ENCODE assay signal across 10 cellular contexts in genomic region chrX:20363003-20363674, GRCh38.
DNase-seq lines count a peak whose midpoint lies in the region; ATAC-seq and TF ChIP-seq lines count a peak whose summit lies in the region.
"Had no signal": no experiment of that assay in that cellular context is flagged by ENCODE, and none has a peak within 500 bp of the region (broad histone marks: within the 10 kb centered on the region; RNA-seq: fewer than 3 reads in every experiment).

No MANE protein-coding gene starts in this region.

- H3K27ac ChIP-seq in coronary artery (peak overlapping the region; percentile 6 to 45), lung (ENCODE audit: low read depth in 1 of 2, low read length in 1 of 2) (peak overlapping the region; percentile 66 to 85), suprapubic skin (peak overlapping the region; percentile 29)

- H3K36me3 Mint-ChIP-seq in activated CD4-positive, alpha-beta T cell treated with anti-CD3 and anti-CD28 coated beads, Interleukin-2, amount 10 ng/mL, durations not matched to agents 7 days and 5 days (ENCODE audit: low read depth) = no peaks in the 10 kb centered on the region
- H3K36me3 Mint-ChIP-seq in activated CD4-positive, alpha-beta memory T cell treated with anti-CD3 and anti-CD28 coated beads for 36 hours = no peaks in the 10 kb centered on the region
- H3K36me3 Mint-ChIP-seq: activated naive CD8-positive, alpha-beta T cell treated with anti-CD3 and anti-CD28 coated beads, Interleukin-2, amount 10 ng/mL, durations not matched to agents 7 days and 5 days had no signal

- no peak overlapping the region for H3K27ac Mint-ChIP-seq in activated CD4-positive, alpha-beta T cell treated with anti-CD3 and anti-CD28 coated beads, Interleukin-2, amount 10 ng/mL, durations not matched to agents 7 days and 5 days
- H3K27ac Mint-ChIP-seq in activated CD4-positive, alpha-beta memory T cell treated with anti-CD3 and anti-CD28 coated beads for 36 hours = no peak overlapping the region
- H3K27ac Mint-ChIP-seq: activated naive CD8-positive, alpha-beta T cell treated with anti-CD3 and anti-CD28 coated beads, Interleukin-2, amount 10 ng/mL, durations not matched to agents 7 days and 5 days had no signal

- no peak for TF ChIP-seq POLR2A in suprapubic skin (IDR thresholded peaks at IDR 0.05)

- POLR2A ChIA-PET in activated CD4-positive, alpha-beta T cell treated with anti-CD3 and anti-CD28 coated beads, Interleukin-2, amount 10 ng/mL, durations not matched to agents 7 days and 5 days (lab: Charles Lee) = interaction anchor here (0.6 kb wide), 1 partner anchor 48 kb away, joined by 3 read pairs; no protein-coding TSS in a partner anchor
- POLR2A ChIA-PET in activated CD4-positive, alpha-beta memory T cell treated with anti-CD3 and anti-CD28 coated beads for 36 hours (lab: Charles Lee) = no interaction called here

- CTCF ChIA-PET in activated CD4-positive, alpha-beta T cell treated with anti-CD3 and anti-CD28 coated beads, Interleukin-2, amount 10 ng/mL, durations not matched to agents 7 days and 5 days (lab: Charles Lee) = interaction anchor here (0.9 kb wide), 1 partner anchor 14 kb away, joined by 3 read pairs; no protein-coding TSS in a partner anchor
- CTCF ChIA-PET in activated CD4-positive, alpha-beta memory T cell treated with anti-CD3 and anti-CD28 coated beads for 36 hours (lab: Charles Lee) = no interaction called here

- H3K4me1 ChIP-seq in lung (ENCODE audit: control insufficient read depth in 2 of 2, insufficient read depth in 2 of 2, low read length in 2 of 2) = peaks cover 0 to 3% of the 10 kb centered on the region in 2 donors
- H3K4me1 ChIP-seq in suprapubic skin = peaks cover 4% of the 10 kb centered on the region

- no peak overlapping the region for H3K4me3 ChIP-seq in coronary artery
- H3K4me3 ChIP-seq in lung = no peak overlapping the region
- no peak overlapping the region for H3K4me3 ChIP-seq in suprapubic skin
- H3K4me3 ChIP-seq: tibial nerve had no signal

- no peaks in the 10 kb centered on the region for H3K9me3 Mint-ChIP-seq in activated CD4-positive, alpha-beta T cell treated with anti-CD3 and anti-CD28 coated beads, Interleukin-2, amount 10 ng/mL, durations not matched to agents 7 days and 5 days
- H3K9me3 Mint-ChIP-seq in activated CD4-positive, alpha-beta memory T cell treated with anti-CD3 and anti-CD28 coated beads for 36 hours = no peaks in the 10 kb centered on the region
- H3K9me3 Mint-ChIP-seq: activated naive CD8-positive, alpha-beta T cell treated with anti-CD3 and anti-CD28 coated beads, Interleukin-2, amount 10 ng/mL, durations not matched to agents 7 days and 5 days had no signal

- WGBS in lung, 2 donors = 37 to 44% methylated on average over 14 of the region's 14 CpGs
- WGBS in suprapubic skin = 54% methylated on average over 14 of the region's 14 CpGs

- DNase-seq in NCI-H2107 treated with DMSO at 0.1 percent for 48 hours (lab: John Stamatoyannopoulos, UW; ENCODE audit: unreplicated experiment) (peak; percentile 45), NCI-H2107 (lab: John Stamatoyannopoulos, UW) (no peak), coronary artery (ENCODE audit: low spot score) (no peak), lung (ENCODE audit: low spot score) (no peak), suprapubic skin (ENCODE audit: low spot score in 2 of 2) (no peak), dermis blood vessel endothelial cell (no peak)
- no peak for DNase-seq in activated CD4-positive, alpha-beta T cell treated with anti-CD3 and anti-CD28 coated beads, Interleukin-2, amount 10 ng/mL, durations not matched to agents 7 days and 5 days
- no peak for DNase-seq in activated CD4-positive, alpha-beta memory T cell treated with anti-CD3 and anti-CD28 coated beads for 36 hours
- DNase-seq: activated naive CD8-positive, alpha-beta T cell treated with anti-CD3 and anti-CD28 coated beads, Interleukin-2, amount 10 ng/mL, durations not matched to agents 7 days and 5 days had no signal

- TF ChIP-seq CTCF in coronary artery (IDR thresholded peaks at IDR 0.05) (no peak), lung (IDR thresholded peaks at IDR 0.05; ENCODE audit: control extremely low read depth, extremely low read depth) (no peak), suprapubic skin (IDR thresholded peaks at IDR 0.05) (no peak)

- peak; percentile 56 for ATAC-seq in lung (ENCODE audit: insufficient read depth, low FRiP score)

- H3K9me3 ChIP-seq in lung (ENCODE audit: control insufficient read depth in 2 of 2, insufficient read depth in 1 of 2, low read length in 1 of 2) = no peaks in the 10 kb centered on the region
- no peaks in the 10 kb centered on the region for H3K9me3 ChIP-seq in suprapubic skin
- H3K9me3 ChIP-seq: tibial nerve had no signal

- intact Hi-C loops in activated CD4-positive, alpha-beta memory T cell treated with anti-CD3 and anti-CD28 coated beads for 36 hours (cut with micrococcal nuclease) = no loop called here

- H3K36me3 ChIP-seq in lung (ENCODE audit: control insufficient read depth in 2 of 2, insufficient read depth in 2 of 2, low read length in 2 of 2) (no peaks in the 10 kb centered on the region), suprapubic skin (no peaks in the 10 kb centered on the region)
- H3K36me3 ChIP-seq: tibial nerve had no signal

- TF ChIP-seq EP300 in suprapubic skin (IDR thresholded peaks at IDR 0.05) = no peak

- H3K27me3 Mint-ChIP-seq in activated CD4-positive, alpha-beta T cell treated with anti-CD3 and anti-CD28 coated beads, Interleukin-2, amount 10 ng/mL, durations not matched to agents 7 days and 5 days = peaks cover 2% of the 10 kb centered on the region
- no peaks in the 10 kb centered on the region for H3K27me3 Mint-ChIP-seq in activated CD4-positive, alpha-beta memory T cell treated with anti-CD3 and anti-CD28 coated beads for 36 hours
- H3K27me3 Mint-ChIP-seq: activated naive CD8-positive, alpha-beta T cell treated with anti-CD3 and anti-CD28 coated beads, Interleukin-2, amount 10 ng/mL, durations not matched to agents 7 days and 5 days had no signal

- H3K4me1 Mint-ChIP-seq in activated CD4-positive, alpha-beta T cell treated with anti-CD3 and anti-CD28 coated beads, Interleukin-2, amount 10 ng/mL, durations not matched to agents 7 days and 5 days = no peaks in the 10 kb centered on the region
- no peaks in the 10 kb centered on the region for H3K4me1 Mint-ChIP-seq in activated CD4-positive, alpha-beta memory T cell treated with anti-CD3 and anti-CD28 coated beads for 36 hours (ENCODE audit: low read depth)
- H3K4me1 Mint-ChIP-seq: activated naive CD8-positive, alpha-beta T cell treated with anti-CD3 and anti-CD28 coated beads, Interleukin-2, amount 10 ng/mL, durations not matched to agents 7 days and 5 days had no signal

- H3K4me3 Mint-ChIP-seq in activated CD4-positive, alpha-beta T cell treated with anti-CD3 and anti-CD28 coated beads, Interleukin-2, amount 10 ng/mL, durations not matched to agents 7 days and 5 days = no peak overlapping the region
- H3K4me3 Mint-ChIP-seq in activated CD4-positive, alpha-beta memory T cell treated with anti-CD3 and anti-CD28 coated beads for 36 hours = no peak overlapping the region
- H3K4me3 Mint-ChIP-seq: activated naive CD8-positive, alpha-beta T cell treated with anti-CD3 and anti-CD28 coated beads, Interleukin-2, amount 10 ng/mL, durations not matched to agents 7 days and 5 days had no signal

- H3K27me3 ChIP-seq in lung (ENCODE audit: control insufficient read depth, insufficient read depth) (no peaks in the 10 kb centered on the region), suprapubic skin (no peaks in the 10 kb centered on the region)
- H3K27me3 ChIP-seq: tibial nerve had no signal

Comparison
In these comparisons a context has a peak if more than half of its experiments do, and no peak if none do; other contexts are left out.
1. H3K27ac ChIP-seq: peak in every context shown above with its lines; median percentile 76 in lung; 29 in suprapubic skin; 26 in coronary artery.